Comparison of ENCODE assay signal across 11 cellular contexts in the genomic region with DNA sequence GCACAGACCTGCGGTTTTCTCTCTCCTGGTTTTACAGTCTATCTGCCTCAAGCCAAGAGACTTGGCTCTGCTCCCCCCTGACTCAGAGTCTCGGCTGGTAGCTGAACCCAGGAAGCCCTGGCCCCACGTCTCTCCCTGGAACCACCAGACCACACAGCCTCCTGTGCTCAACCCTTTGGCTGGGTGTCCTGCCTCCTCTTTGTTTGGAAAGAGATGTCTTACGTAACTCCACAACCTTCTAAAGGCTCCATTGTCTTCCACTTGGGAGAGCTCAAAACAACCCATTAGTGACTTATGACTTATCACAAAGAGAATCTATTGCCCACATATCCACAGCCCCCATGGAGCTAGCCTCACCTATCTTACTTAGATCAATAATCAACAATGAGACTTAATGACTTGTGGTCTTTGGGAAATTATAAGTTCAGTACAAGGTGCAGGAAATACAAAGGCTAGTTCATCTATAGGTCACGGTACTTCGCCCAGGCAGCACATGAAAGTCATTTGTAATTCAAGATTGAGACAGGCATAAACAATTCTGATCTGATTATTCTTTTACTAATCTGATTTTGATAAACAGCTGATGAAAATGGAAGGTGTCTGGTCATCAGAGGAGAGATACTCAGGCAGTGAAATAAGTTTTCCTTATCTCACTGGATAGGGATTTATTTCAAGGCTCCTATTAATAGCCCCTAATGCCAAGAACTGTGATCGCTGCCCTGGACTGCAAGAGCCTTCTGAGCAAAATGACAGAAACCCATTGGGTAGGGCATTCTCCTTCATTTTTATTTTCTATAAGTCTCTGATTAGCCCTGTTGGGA. TPM values are rescaled to one million over a fixed set of nuclear protein-coding genes. Genes with fewer than 3 reads are reported as not detected.
DNase-seq lines count a peak whose midpoint lies in the region; ATAC-seq and TF ChIP-seq lines count a peak whose summit lies in the region.
"Had no signal": no experiment of that assay in that cellular context is flagged by ENCODE, and none has a peak within 500 bp of the region (broad histone marks: within the 10 kb centered on the region; RNA-seq: fewer than 3 reads in every experiment).

No MANE protein-coding gene starts in this region.

- 65% methylated on average over 7 of the region's 7 CpGs for WGBS in right cardiac atrium
- 47% methylated on average over 7 of the region's 7 CpGs for WGBS in suprapubic skin

- no peak for TF ChIP-seq CTCF in suprapubic skin (IDR thresholded peaks at IDR 0.05)
- TF ChIP-seq CTCF in vagina (IDR thresholded peaks at IDR 0.05) = no peak

- no peaks in the 10 kb centered on the region for H3K9me3 ChIP-seq in right cardiac atrium (ENCODE audit: control insufficient read depth, low read length)
- no peaks in the 10 kb centered on the region for H3K9me3 ChIP-seq in suprapubic skin
- no peaks in the 10 kb centered on the region for H3K9me3 ChIP-seq in vagina

- H3K36me3 ChIP-seq in suprapubic skin = no peaks in the 10 kb centered on the region
- H3K36me3 ChIP-seq in vagina = no peaks in the 10 kb centered on the region

- H3K27me3 ChIP-seq in right cardiac atrium (ENCODE audit: control insufficient read depth, insufficient read depth) = no peaks in the 10 kb centered on the region
- no peaks in the 10 kb centered on the region for H3K27me3 ChIP-seq in suprapubic skin
- no peaks in the 10 kb centered on the region for H3K27me3 ChIP-seq in vagina

- peak; percentile 43 for DNase-seq in HS-27A (ENCODE audit: low read depth)
- DNase-seq in amygdala (lab: John Stamatoyannopoulos, UW) = peak in 42 of 56 donors; percentile 12 to 81 (median 48)
- DNase-seq in right cardiac atrium = peak; percentile 82 to 91 (median 88)
- DNase-seq in suprapubic skin (ENCODE audit: low spot score in 2 of 2) = peak; percentile 87
- DNase-seq in vagina (ENCODE audit: extremely low spot score in 2 of 2) = no peak
- DNase-seq: activated T-cell treated with anti-CD3 and anti-CD28 coated beads, Interleukin-2, amount 50 U/mL, for 48 hours; NCI-H1694 treated with DMSO at 0.1 percent for 48 hours; stimulated activated naive B cell treated with anti-CD40 and anti-IgM and Interleukin-4, amounts not matched to agents 10 μg/mL and 1 μg/mL and 100 μg/mL, for 72 hours had no signal

- intact Hi-C loops in right cardiac atrium (cut with DNase I) (no loop called here), vagina (cut with DNase I) (no loop called here)

- peaks cover 5% of the 10 kb centered on the region for H3K4me1 ChIP-seq in right cardiac atrium (ENCODE audit: control insufficient read depth, insufficient read depth, low read length)
- H3K4me1 ChIP-seq in suprapubic skin = peaks cover 22% of the 10 kb centered on the region
- H3K4me1 ChIP-seq in vagina = peaks cover 15% of the 10 kb centered on the region

- TF ChIP-seq POLR2A in suprapubic skin (IDR thresholded peaks at IDR 0.05) (no peak), vagina (IDR thresholded peaks at IDR 0.05) (no peak)

- ATAC-seq in right cardiac atrium (peak; percentile 93), GM18861 (IDR thresholded peaks at IDR 0.05; ENCODE audit: unreplicated experiment) (no peak), GM18511 (IDR thresholded peaks at IDR 0.05; ENCODE audit: unreplicated experiment) (no peak), HG03108 (IDR thresholded peaks at IDR 0.05; ENCODE audit: unreplicated experiment) (no peak)
- ATAC-seq: stimulated activated naive B cell treated with anti-CD40 and anti-IgM and Interleukin-4, amounts not matched to agents 10 μg/mL and 1 μg/mL and 100 μg/mL, for 72 hours had no signal

- no peak overlapping the region for H3K27ac ChIP-seq in right cardiac atrium (ENCODE audit: low read length)
- peak overlapping the region; percentile 72 for H3K27ac ChIP-seq in suprapubic skin
- H3K27ac ChIP-seq in vagina = no peak overlapping the region

- H3K4me3 ChIP-seq in right cardiac atrium (ENCODE audit: low read length) = no peak overlapping the region
- H3K4me3 ChIP-seq in suprapubic skin = no peak overlapping the region
- no peak overlapping the region for H3K4me3 ChIP-seq in vagina

- TF ChIP-seq EP300 in suprapubic skin (IDR thresholded peaks at IDR 0.05) = no peak

RNA-seq across cellular contexts. Expression of a gene that starts 44.3 kb away (rescaled TPM):
- 100 to 1,000 TPM in 2 of 4 donors, 10 to 100 TPM in 2; 74.5 to 109 (median 97.9) TPM for total RNA-seq in right cardiac atrium
- polyA plus RNA-seq in right cardiac atrium = 21.5 TPM
- total RNA-seq in suprapubic skin = 10 to 100 TPM in 3 of 4 donors, 1 to 10 TPM in 1; 4.5 to 19.0 (median 11.8) TPM
- total RNA-seq in vagina = 44.7 TPM

Comparison
In these comparisons a context has a peak if more than half of its experiments do, and no peak if none do; other contexts are left out.
1. DNase-seq: peak in HS-27A (single experiment), amygdala (42 of 56), right cardiac atrium (3 of 3) and suprapubic skin (2 of 2); none in vagina (0 of 2).
2. ATAC-seq: peak in right cardiac atrium (2 of 2); none in GM18861 (single experiment), GM18511 (single experiment) and HG03108 (single experiment).